In the genomic region with DNA sequence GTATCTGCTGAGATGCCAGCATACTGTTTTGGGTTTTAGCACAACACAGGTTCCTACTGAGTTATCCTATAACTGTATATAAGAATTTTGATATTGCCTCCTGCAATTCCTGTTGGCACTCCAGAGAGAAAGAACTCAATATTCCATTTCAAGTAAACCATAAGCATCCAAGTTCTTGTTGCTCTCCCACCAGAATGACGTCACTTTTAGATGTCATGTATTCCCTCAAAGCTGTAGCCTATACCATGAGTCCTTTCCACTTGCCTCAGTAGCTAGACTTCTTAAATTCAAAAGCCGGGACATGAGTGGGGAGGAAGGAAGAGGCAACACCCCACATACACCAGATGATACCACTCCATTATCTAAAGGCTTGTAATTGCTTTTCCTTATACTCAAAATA, we compare ENCODE assay signal across 19 cellular contexts.
DNase-seq lines count a peak whose midpoint lies in the region; ATAC-seq, FAIRE-seq and TF ChIP-seq lines count a peak whose summit lies in the region.
"Had no signal": no experiment of that assay in that cellular context is flagged by ENCODE, and none has a peak within 500 bp of the region (broad histone marks: within the 10 kb centered on the region; RNA-seq: fewer than 3 reads in every experiment).

No MANE protein-coding gene starts in this region.

- H3K27ac ChIP-seq in HepG2 (ENCODE audit: extremely low read length, insufficient read depth, low read length) (no peak overlapping the region), right lobe of liver (no peak overlapping the region), GM12878 (ENCODE audit: control insufficient read depth, insufficient read depth) (no peak overlapping the region)
- H3K27ac ChIP-seq: 22Rv1; A549; BLaER1 treated with 17β-estradiol and CSF1 and Interleukin-3, amounts not matched to agents 10 nM and 100 nM; C4-2B had no signal

- RAD21 ChIA-PET in GM12878 (lab: Charles Lee; ENCODE audit: unreplicated experiment) = no interaction called here

- H3K4me3 ChIP-seq in HepG2 (replicated peaks in 1 of 3; ENCODE audit: insufficient read depth in 1 of 3, low read depth in 2 of 3, low read length in 3 of 3) (no peak overlapping the region), right lobe of liver (no peak overlapping the region), GM12878 (no peak overlapping the region)
- H3K4me3 ChIP-seq: A549; BLaER1 treated with 17β-estradiol and CSF1 and Interleukin-3, amounts not matched to agents 10 nM and 100 nM had no signal

- CTCF ChIA-PET in HepG2 (lab: Yijun Ruan, JAX; ENCODE audit: low intra/inter-chr PET ratio, low total read pairs) = no interaction called here
- CTCF ChIA-PET in GM12878 (lab: Yijun Ruan, JAX) = no interaction called here

- H3K79me2 ChIP-seq in HepG2 (ENCODE audit: insufficient read depth, low read length) (no peaks in the 10 kb centered on the region), GM12878 (ENCODE audit: control insufficient read depth, insufficient read depth, low read length) (no peaks in the 10 kb centered on the region)

- peaks cover 11% of the 10 kb centered on the region; the same call in 1 of the 2 replicates for H3K9me3 ChIP-seq in HepG2 (ENCODE audit: low read length)
- peaks cover 0 to 3% (median 0%) of the 10 kb centered on the region in 4 donors for H3K9me3 ChIP-seq in right lobe of liver
- H3K9me3 ChIP-seq in GM12878 (replicated peaks; ENCODE audit: control insufficient read depth, insufficient read depth, low read length) = no peaks in the 10 kb centered on the region; the same call in 2 of the 3 replicates
- H3K9me3 ChIP-seq: A549 had no signal

- no peak for TF ChIP-seq CTCF in HepG2 (CRISPR knock-in tag; IDR thresholded peaks at IDR 0.05)
- TF ChIP-seq CTCF in right lobe of liver (IDR thresholded peaks at IDR 0.05) = no peak
- TF ChIP-seq CTCF in GM12878 (IDR thresholded peaks at IDR 0.05 in 2 of 3, conservative IDR thresholded peaks at IDR 0.05 in 1 of 3; ENCODE audit: control insufficient read depth in 2 of 3, extremely low read depth in 1 of 3, insufficient read depth in 1 of 3, low read depth in 3 of 3, low read length in 3 of 3) = no peak

- DNase-seq in HepG2 (ENCODE audit: low spot score) = no peak
- DNase-seq in right lobe of liver = no peak
- DNase-seq in GM12878 (ENCODE audit: low read depth, low spot score) = no peak
- no peak for DNase-seq in SW 1271 (lab: John Stamatoyannopoulos, UW)
- DNase-seq: Caco-2; Calu3; CD4-positive, alpha-beta T cell; CD8-positive, alpha-beta T cell; DMS79 treated with DMSO at 0.1 percent for 48 hours; GF-D8 had no signal

- intact Hi-C loops in HepG2 (cut with micrococcal nuclease; ENCODE audit: unreplicated experiment) (no loop called here), right lobe of liver (cut with DNase I) (no loop called here), GM12878 (cut with micrococcal nuclease; ENCODE audit: unreplicated experiment) (no loop called here)

- in situ Hi-C loops in HepG2 (cut with HindIII; ENCODE audit: extremely low pct_ligation_motif_present, low pct_unique_long_range_greater_than_20kb) = no loop called here
- in situ Hi-C loops in GM12878 (cut with MboI) = no loop called here

- BruUV-seq in HepG2 (replicated peaks; lab: Mats Ljungman, UMichigan) = no TSS peak
- no TSS peak for BruUV-seq in GM12878 (replicated peaks; lab: Mats Ljungman, UMichigan)

- no peaks in the 10 kb centered on the region for H3K4me1 ChIP-seq in HepG2 (ENCODE audit: insufficient read depth, low read length)
- H3K4me1 ChIP-seq in right lobe of liver = no peaks in the 10 kb centered on the region
- no peaks in the 10 kb centered on the region for H3K4me1 ChIP-seq in GM12878 (ENCODE audit: control insufficient read depth, insufficient read depth, low read length)
- H3K4me1 ChIP-seq: BLaER1 treated with 17β-estradiol and CSF1 and Interleukin-3, amounts not matched to agents 10 nM and 100 nM; Caco-2 had no signal

- H3K36me3 ChIP-seq in HepG2 (replicated peaks in 1 of 2; ENCODE audit: control insufficient read depth in 1 of 2, insufficient read depth in 2 of 2, low read length in 2 of 2) (no peaks in the 10 kb centered on the region), right lobe of liver (no peaks in the 10 kb centered on the region), GM12878 (ENCODE audit: control insufficient read depth in 2 of 2, insufficient read depth in 2 of 2, low read length in 1 of 2) (no peaks in the 10 kb centered on the region)
- H3K36me3 ChIP-seq: BLaER1 treated with 17β-estradiol and CSF1 and Interleukin-3, amounts not matched to agents 10 nM and 100 nM had no signal

- TF ChIP-seq RAD21 in HepG2 (CRISPR knock-in tag; IDR thresholded peaks at IDR 0.05) (no peak), GM12878 (IDR thresholded peaks at IDR 0.05; ENCODE audit: insufficient read depth, low read depth, low read length) (no peak)

- no peak for FAIRE-seq in HepG2 (lab: Jason Lieb, UNC)
- no peak for FAIRE-seq in GM12878 (lab: Jason Lieb, UNC)
- FAIRE-seq: A549, D721Med, G401.6, GM12892, GM19239 had no signal

- ATAC-seq in HepG2 = no peak
- no peak for ATAC-seq in right lobe of liver
- ATAC-seq in GM12878 = no peak
- ATAC-seq in HG02870 (IDR thresholded peaks at IDR 0.05; ENCODE audit: unreplicated experiment) = no peak
- ATAC-seq: A549; CD8-positive, alpha-beta T cell had no signal

- H4K20me1 ChIP-seq in HepG2 (ENCODE audit: insufficient read depth, low read length) = no peaks in the 10 kb centered on the region
- no peaks in the 10 kb centered on the region for H4K20me1 ChIP-seq in GM12878 (ENCODE audit: control insufficient read depth, insufficient read depth)
- H4K20me1 ChIP-seq: BLaER1 treated with 17β-estradiol and CSF1 and Interleukin-3, amounts not matched to agents 10 nM and 100 nM had no signal

- TF ChIP-seq EP300 in HepG2 (IDR thresholded peaks at IDR 0.05; ENCODE audit: low read depth in 2 of 2, low read length in 2 of 2) (no peak), HepG2 (CRISPR knock-in tag; IDR thresholded peaks at IDR 0.05; ENCODE audit: borderline replicate concordance) (no peak), GM12878 (IDR thresholded peaks at IDR 0.05; ENCODE audit: borderline replicate concordance in 1 of 2, control insufficient read depth in 1 of 2, low read depth in 2 of 2, low read length in 2 of 2) (no peak)

- TF ChIP-seq POLR2A in HepG2 (IDR thresholded peaks at IDR 0.05; ENCODE audit: insufficient read depth in 1 of 2, low read depth in 2 of 2, low read length in 2 of 2) (no peak), right lobe of liver (IDR thresholded peaks at IDR 0.05) (no peak), GM12878 (IDR thresholded peaks at IDR 0.05; ENCODE audit: low read depth, low read length) (no peak)

- H3K9ac ChIP-seq in HepG2 (ENCODE audit: insufficient read depth, low read depth, low read length) = no peak overlapping the region
- no peak overlapping the region for H3K9ac ChIP-seq in GM12878 (ENCODE audit: control insufficient read depth, insufficient read depth, low read length)
- H3K9ac ChIP-seq: BLaER1 treated with 17β-estradiol and CSF1 and Interleukin-3, amounts not matched to agents 10 nM and 100 nM had no signal

- H2AFZ ChIP-seq in HepG2 (ENCODE audit: low read length) = no peak overlapping the region
- H2AFZ ChIP-seq in GM12878 (ENCODE audit: control insufficient read depth, low read depth, low read length) = no peak overlapping the region

- H3K4me2 ChIP-seq in HepG2 (ENCODE audit: low read depth, low read length) (no peak overlapping the region), GM12878 (ENCODE audit: control insufficient read depth, insufficient read depth) (no peak overlapping the region)
- H3K4me2 ChIP-seq: A549; BLaER1 treated with 17β-estradiol and CSF1 and Interleukin-3, amounts not matched to agents 10 nM and 100 nM had no signal

- POLR2A ChIA-PET in HepG2 (lab: Yijun Ruan, JAX) (no interaction called here), GM12878 (lab: Charles Lee) (no interaction called here)

- SMC1A ChIA-PET in GM12878 (lab: Charles Lee; ENCODE audit: uncharacterized antibody, unreplicated experiment) = interaction anchor here (0.6 kb wide), 1 partner anchor 277 kb away, joined by 4 read pairs; no protein-coding TSS in a partner anchor

- WGBS in HepG2 (ENCODE audit: low lambda C conversion rate) = 44% methylated on average over 2 of the region's 2 CpGs
- WGBS in right lobe of liver (ENCODE audit: insufficient coverage, low coverage, low lambda C conversion rate, missing lambda C conversion rate) = 84% methylated on average over 2 of the region's 2 CpGs
- 42% methylated on average over 2 of the region's 2 CpGs for WGBS in GM12878 (ENCODE audit: insufficient coverage, insufficient replicate concordance, low lambda C conversion rate, missing lambda C conversion rate)

- H3K27me3 ChIP-seq in HepG2 (ENCODE audit: control insufficient read depth in 1 of 2, insufficient read depth in 2 of 2, low read length in 2 of 2) = no peaks in the 10 kb centered on the region
- no peaks in the 10 kb centered on the region for H3K27me3 ChIP-seq in right lobe of liver
- H3K27me3 ChIP-seq in GM12878 (replicated peaks in 1 of 2; ENCODE audit: control insufficient read depth in 2 of 2, insufficient read depth in 2 of 2, low read length in 1 of 2) = no peaks in the 10 kb centered on the region
- H3K27me3 ChIP-seq: BLaER1 treated with 17β-estradiol and CSF1 and Interleukin-3, amounts not matched to agents 10 nM and 100 nM had no signal

TF ChIP-seq in HepG2, 621 proteins besides CTCF, POLR2A, EP300 and RAD21 (continues in another document):
- TF ChIP-seq E2F2 (CRISPR knock-in tag; IDR thresholded peaks at IDR 0.05; ENCODE audit: borderline replicate concordance) (no peak), ATF7 (IDR thresholded peaks at IDR 0.05) (peak; percentile 99), ATF7 (CRISPR knock-in tag; IDR thresholded peaks at IDR 0.05) (no peak)

TF ChIP-seq in GM12878, 131 proteins besides CTCF, POLR2A, EP300 and RAD21:
- TF ChIP-seq MEF2B (IDR thresholded peaks at IDR 0.05; ENCODE audit: partially characterized antibody, poor library complexity, severe bottlenecking) = no peak
- 0 out of 2 replicates have a peak, but pooled peaks have one; percentile 28 for TF ChIP-seq ATF7 (IDR thresholded peaks at IDR 0.05; ENCODE audit: low read depth)
TF ChIP-seq in GM12878: peak in this region for 1.
